Comparison of ENCODE assay signal across 8 cellular contexts in the genomic region with DNA sequence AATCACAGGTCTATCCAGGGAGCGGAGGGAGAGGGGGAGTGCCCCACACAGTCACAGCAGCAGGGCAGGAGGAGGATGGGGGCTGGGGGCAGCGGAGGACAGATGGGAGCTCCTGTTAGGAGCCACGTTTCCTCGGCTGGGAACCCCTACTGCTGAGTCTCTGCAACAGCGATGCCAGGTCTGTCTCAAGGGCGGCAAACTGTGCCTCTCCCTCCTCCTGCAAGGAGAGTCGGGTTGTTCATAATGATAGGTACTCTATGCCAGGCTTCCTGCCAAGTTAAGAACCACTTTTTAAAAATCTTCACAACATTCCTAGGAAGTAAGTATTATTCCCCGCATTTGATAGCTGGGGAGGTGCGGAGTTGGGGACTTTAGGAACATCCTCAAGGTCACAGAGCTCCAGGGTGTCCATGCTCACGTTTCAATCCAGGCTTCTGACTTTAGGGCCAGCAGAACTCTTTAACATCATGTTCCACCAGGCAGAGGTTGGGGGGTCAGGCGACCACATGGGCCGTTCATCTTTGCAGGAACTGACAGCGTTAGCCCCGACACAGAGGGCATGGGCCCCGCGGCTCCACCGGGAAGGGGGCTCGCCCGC.
A peak's percentile ranks its signal among the peaks of the same experiment; 100 is the strongest.
DNase-seq lines count a peak whose midpoint lies in the region; ATAC-seq and TF ChIP-seq lines count a peak whose summit lies in the region.

No MANE protein-coding gene starts in this region.

- DNase-seq in NCI-H510A treated with DMSO at 0.1 percent for 48 hours (lab: John Stamatoyannopoulos, UW) (peak; percentile 42), NCI-H510A (lab: John Stamatoyannopoulos, UW) (no peak), NCI-H1694 treated with DMSO at 0.1 percent for 48 hours (lab: John Stamatoyannopoulos, UW) (peak; percentile 82), amniotic epithelial cell (ENCODE audit: low read depth) (peak; percentile 25), iPS-NIHi11 (ENCODE audit: low spot score) (peak; percentile 42), spleen (no peak), Ammon's horn (ENCODE audit: low spot score) (no peak)

- 19 to 44% (median 23%) methylated on average over 13 to 19 of the region's 19 CpGs for WGBS in spleen, 5 donors

- H3K27ac ChIP-seq in spleen, result peak overlapping the region; percentile 67 to 90 (median 84)

- peak overlapping the region; percentile 43 to 76 (median 61) for H3K4me3 ChIP-seq in spleen

- no peaks in the 10 kb centered on the region for H3K36me3 ChIP-seq in spleen

- TF ChIP-seq POLR2A in spleen (IDR thresholded peaks at IDR 0.05), result no peak

- intact Hi-C loops in spleen (cut with DNase I; ENCODE audit: low total_unique reads), result loop anchor here (5.0 kb wide), 3 partner anchors 100 to 515 kb away; partner anchors contain the start of gene MAML3

- no peak for TF ChIP-seq CTCF in spleen (IDR thresholded peaks at IDR 0.05 in 8 of 11, conservative IDR thresholded peaks at IDR 0.05 in 3 of 11)

- ATAC-seq in HG03460 (IDR thresholded peaks at IDR 0.05; ENCODE audit: unreplicated experiment), result no peak

- peaks cover 0 to 21% (median 6%) of the 10 kb centered on the region in 7 donors for H3K27me3 ChIP-seq in spleen (replicated peaks in 1 of 7)

- H3K9me3 ChIP-seq in spleen, result no peaks in the 10 kb centered on the region

- peaks cover 0 to 35% (median 19%) of the 10 kb centered on the region in 6 donors for H3K4me1 ChIP-seq in spleen

Comparison
In these comparisons a context has a peak if more than half of its experiments do, and no peak if none do; other contexts are left out.
1. DNase-seq: peak in NCI-H510A treated with DMSO at 0.1 percent for 48 hours (single experiment), NCI-H1694 treated with DMSO at 0.1 percent for 48 hours (single experiment), amniotic epithelial cell (single experiment) and iPS-NIHi11 (single experiment); none in NCI-H510A (single experiment), spleen (single experiment) and Ammon's horn (single experiment).